In the genomic region with DNA sequence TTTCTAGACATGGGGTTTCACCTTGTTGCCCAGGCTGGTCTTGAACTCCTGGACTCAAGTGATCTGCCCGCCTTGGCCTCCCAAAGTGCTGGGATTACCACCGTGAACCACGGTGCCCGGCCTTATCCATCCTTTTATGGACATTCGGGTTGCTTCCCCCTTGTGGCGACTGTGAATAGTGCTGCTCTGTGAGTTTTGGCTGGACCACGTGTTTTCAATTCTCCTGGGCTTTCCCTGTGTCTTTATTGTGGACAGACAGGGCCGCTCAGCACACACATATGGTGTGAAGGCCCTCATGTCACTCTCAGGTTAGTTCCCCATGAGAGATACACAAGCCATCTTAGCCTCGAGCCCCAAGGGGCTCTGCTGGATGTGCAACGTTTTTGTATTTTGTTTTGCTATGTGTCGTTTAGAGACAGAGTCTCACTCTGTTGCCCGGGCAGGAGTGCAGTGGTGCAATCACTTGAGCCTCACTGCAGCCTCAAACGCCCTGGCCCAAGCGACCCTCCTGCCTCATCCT, we compare ENCODE assay signal across 8 cellular contexts. TPM values are rescaled to one million over a fixed set of nuclear protein-coding genes. Genes with fewer than 3 reads are reported as not detected.
DNase-seq lines count a peak whose midpoint lies in the region; ATAC-seq and TF ChIP-seq lines count a peak whose summit lies in the region.

No MANE protein-coding gene starts in this region.

- ATAC-seq in HG03196 (IDR thresholded peaks at IDR 0.05; ENCODE audit: unreplicated experiment) (peak; percentile 55), left lung (peak; percentile 87), GM21515 (IDR thresholded peaks at IDR 0.05; ENCODE audit: unreplicated experiment) (no peak)

- H3K27me3 ChIP-seq in left lung: no peaks in the 10 kb centered on the region

- H3K4me1 ChIP-seq in left lung: peaks cover 3 to 28% of the 10 kb centered on the region in 2 donors

- DNase-seq in NCI-H460 (ENCODE audit: extremely low read depth, low read depth): peak; percentile 75
- DNase-seq in activated CD4-positive, alpha-beta T cell treated with anti-CD3 and anti-CD28 coated beads for 24 hours (ENCODE audit: low read depth in 2 of 2): peak; percentile 65 to 66
- peak; percentile 67 for DNase-seq in cerebellum (ENCODE audit: low spot score)
- DNase-seq in left lung: peak in 1 of 2 donors; percentile 66
- DNase-seq in stimulated activated CD4-positive, alpha-beta T cell treated with anti-CD3 and anti-CD28 coated beads, Interleukin-4, amount 100 ng/mL, for 4 hours: peak; percentile 57 to 61

- peaks cover 0 to 24% of the 10 kb centered on the region in 2 donors for H3K36me3 ChIP-seq in left lung

- peak; percentile 81 for TF ChIP-seq CTCF in GM12875 (IDR thresholded peaks at IDR 0.05; ENCODE audit: borderline replicate concordance, insufficient read depth, low read depth, low read length)
- peak; percentile 81 to 86 for TF ChIP-seq CTCF in left lung (IDR thresholded peaks at IDR 0.05)

- H3K4me3 ChIP-seq in GM12875 (ENCODE audit: low read depth, low read length) (no peak overlapping the region), left lung (no peak overlapping the region)

- H3K9me3 ChIP-seq in left lung: no peaks in the 10 kb centered on the region

- intact Hi-C loops in left lung (cut with DNase I): no loop called here

- peak overlapping the region in 1 of 2 donors; percentile 45 for H3K27ac ChIP-seq in left lung

RNA-seq across cellular contexts. Expression of a gene that starts 40.5 kb away (rescaled TPM):
- 15.0 and 19.4 TPM in 2 replicates for total RNA-seq in NCI-H460 (2014; rRNA removed; shearing (Covaris generic))
- 23.6 and 30.4 TPM in 2 replicates for polyA plus RNA-seq in NCI-H460 (2014; cell fraction: nucleus; rRNA removed)
- total RNA-seq in cerebellum (52.7 TPM), left lung (10 to 100 TPM; 46.7 to 50.8 TPM)

RNA-seq across cellular contexts. Expression of a gene that starts 40.8 kb away (rescaled TPM):
- 18.7 and 19.5 TPM in 2 replicates for total RNA-seq in NCI-H460 (2014; rRNA removed; shearing (Covaris generic))
- polyA plus RNA-seq in NCI-H460 (2014; cell fraction: nucleus; rRNA removed): 20.7 and 33.8 TPM in 2 replicates
- total RNA-seq in cerebellum (24.0 TPM), left lung (10 to 100 TPM; 35.6 to 37.7 TPM)

RNA-seq across cellular contexts. Expression of a gene that starts 44.3 kb away (rescaled TPM):
- 28.2 and 31.3 TPM in 2 replicates for total RNA-seq in NCI-H460 (2014; rRNA removed; shearing (Covaris generic))
- polyA plus RNA-seq in NCI-H460 (2014; cell fraction: nucleus; rRNA removed): 26.7 and 27.3 TPM in 2 replicates
- total RNA-seq in cerebellum (18.8 TPM), left lung (10 to 100 TPM; 66.3 to 97.3 TPM)
